Comparison of ENCODE assay signal across 1 cellular context in the genomic region with DNA sequence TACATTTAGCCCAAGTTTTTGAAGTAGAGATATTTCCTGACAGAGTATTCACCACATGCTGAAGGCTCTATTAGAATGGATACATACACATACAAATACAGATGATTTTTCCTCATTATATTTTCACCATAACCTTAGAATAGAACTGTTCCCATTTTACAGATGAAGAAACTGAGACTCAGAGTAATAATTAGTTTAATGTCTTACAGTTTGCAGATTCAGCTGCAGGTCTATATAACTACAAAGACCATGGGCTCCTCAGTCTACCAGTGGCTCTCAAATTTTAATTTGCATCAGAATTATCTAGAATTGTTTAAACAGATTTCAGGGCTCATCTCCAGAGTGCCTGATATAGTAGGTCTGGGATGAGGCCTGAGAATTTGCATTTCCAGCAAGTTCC.
TF ChIP-seq lines count a peak whose summit lies in the region.

No MANE protein-coding gene starts in this region.

TF ChIP-seq in K562, 482 proteins besides CTCF, POLR2A, EP300 and RAD21 (continued from another document):
- TF ChIP-seq, protein P1, sequence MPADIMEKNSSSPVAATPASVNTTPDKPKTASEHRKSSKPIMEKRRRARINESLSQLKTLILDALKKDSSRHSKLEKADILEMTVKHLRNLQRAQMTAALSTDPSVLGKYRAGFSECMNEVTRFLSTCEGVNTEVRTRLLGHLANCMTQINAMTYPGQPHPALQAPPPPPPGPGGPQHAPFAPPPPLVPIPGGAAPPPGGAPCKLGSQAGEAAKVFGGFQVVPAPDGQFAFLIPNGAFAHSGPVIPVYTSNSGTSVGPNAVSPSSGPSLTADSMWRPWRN (IDR thresholded peaks at IDR 0.05; ENCODE audit: low read depth): no peak
- TF ChIP-seq HNRNPL (IDR thresholded peaks at IDR 0.05; ENCODE audit: low read depth, low read length) (no peak), GTF2F1 (IDR thresholded peaks at IDR 0.05; ENCODE audit: low read depth, low read length) (no peak), ADNP (tag; IDR thresholded peaks at IDR 0.05) (peak; percentile 84), MTA2 (IDR thresholded peaks at IDR 0.05; ENCODE audit: low read depth) (no peak), FOS (IDR thresholded peaks at IDR 0.05; ENCODE audit: extremely low read depth, insufficient read length) (no peak), ZNF239 (CRISPR knock-in tag; IDR thresholded peaks at IDR 0.05) (no peak), HMG20B (CRISPR knock-in tag; IDR thresholded peaks at IDR 0.05) (no peak), ZBTB17 (CRISPR knock-in tag; IDR thresholded peaks at IDR 0.05) (no peak), TCFL5 (CRISPR knock-in tag; conservative IDR thresholded peaks at IDR 0.05) (no peak), BCOR (IDR thresholded peaks at IDR 0.05) (peak; percentile 92), HDAC2 (IDR thresholded peaks at IDR 0.05) (0 out of 2 replicates have a peak, but pooled peaks have one; percentile 45), ZNF431 (CRISPR knock-in tag; IDR thresholded peaks at IDR 0.05) (no peak), CBFB (CRISPR knock-in tag; IDR thresholded peaks at IDR 0.05) (no peak), FOXP1 (CRISPR knock-in tag; IDR thresholded peaks at IDR 0.05) (no peak), TCF7 (IDR thresholded peaks at IDR 0.05; ENCODE audit: borderline replicate concordance) (no peak), RCOR1 (IDR thresholded peaks at IDR 0.05; ENCODE audit: borderline replicate concordance in 1 of 2, low read depth in 2 of 2, low read length in 2 of 2) (peak in 1 of 2 experiments; percentile 33; a peak in 1 of 4 replicates), SMARCA5 (IDR thresholded peaks at IDR 0.05) (0 out of 2 replicates have a peak, but pooled peaks have one; percentile 68), GTF2A2 (tag; IDR thresholded peaks at IDR 0.05) (no peak), U2AF2 (optimal IDR thresholded peaks at IDR 0.05; ENCODE audit: low read depth, low read length) (no peak), CHD4 (IDR thresholded peaks at IDR 0.05; ENCODE audit: insufficient read depth, insufficient replicate concordance, low read depth, low read length, poor library complexity, severe bottlenecking) (peak; percentile 76), NFIX (CRISPR knock-in tag; IDR thresholded peaks at IDR 0.05; ENCODE audit: low read depth) (no peak), CBX3 (IDR thresholded peaks at IDR 0.05; ENCODE audit: borderline replicate concordance in 1 of 2, low read length in 2 of 2) (peak in 1 of 2 experiments; percentile 64; a peak in 1 of 3 replicates), ETV6 (IDR thresholded peaks at IDR 0.05; ENCODE audit: borderline replicate concordance in 1 of 2, low read depth in 2 of 2, low read length in 1 of 2) (no peak), ETV6 (CRISPR knock-in tag; IDR thresholded peaks at IDR 0.05; ENCODE audit: borderline replicate concordance) (no peak), ZNF778 (CRISPR knock-in tag; IDR thresholded peaks at IDR 0.05) (no peak)
- TF ChIP-seq, protein P2, sequence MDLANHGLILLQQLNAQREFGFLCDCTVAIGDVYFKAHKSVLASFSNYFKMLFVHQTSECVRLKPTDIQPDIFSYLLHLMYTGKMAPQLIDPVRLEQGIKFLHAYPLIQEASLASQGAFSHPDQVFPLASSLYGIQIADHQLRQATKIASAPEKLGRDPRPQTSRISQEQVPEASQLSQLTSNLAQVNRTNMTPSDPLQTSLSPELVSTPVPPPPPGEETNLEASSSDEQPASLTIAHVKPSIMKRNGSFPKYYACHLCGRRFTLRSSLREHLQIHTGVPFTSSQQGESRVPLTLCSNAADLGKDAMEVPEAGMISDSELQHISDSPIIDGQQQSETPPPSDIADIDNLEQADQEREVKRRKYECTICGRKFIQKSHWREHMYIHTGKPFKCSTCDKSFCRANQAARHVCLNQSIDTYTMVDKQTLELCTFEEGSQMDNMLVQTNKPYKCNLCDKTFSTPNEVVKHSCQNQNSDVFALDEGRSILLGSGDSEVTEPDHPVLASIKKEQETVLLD (IDR thresholded peaks at IDR 0.05): no peak
- TF ChIP-seq, protein P3, sequence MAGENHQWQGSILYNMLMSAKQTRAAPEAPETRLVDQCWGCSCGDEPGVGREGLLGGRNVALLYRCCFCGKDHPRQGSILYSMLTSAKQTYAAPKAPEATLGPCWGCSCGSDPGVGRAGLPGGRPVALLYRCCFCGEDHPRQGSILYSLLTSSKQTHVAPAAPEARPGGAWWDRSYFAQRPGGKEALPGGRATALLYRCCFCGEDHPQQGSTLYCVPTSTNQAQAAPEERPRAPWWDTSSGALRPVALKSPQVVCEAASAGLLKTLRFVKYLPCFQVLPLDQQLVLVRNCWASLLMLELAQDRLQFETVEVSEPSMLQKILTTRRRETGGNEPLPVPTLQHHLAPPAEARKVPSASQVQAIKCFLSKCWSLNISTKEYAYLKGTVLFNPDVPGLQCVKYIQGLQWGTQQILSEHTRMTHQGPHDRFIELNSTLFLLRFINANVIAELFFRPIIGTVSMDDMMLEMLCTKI (IDR thresholded peaks at IDR 0.05; ENCODE audit: partially characterized antibody): no peak
- TF ChIP-seq, protein P4, sequence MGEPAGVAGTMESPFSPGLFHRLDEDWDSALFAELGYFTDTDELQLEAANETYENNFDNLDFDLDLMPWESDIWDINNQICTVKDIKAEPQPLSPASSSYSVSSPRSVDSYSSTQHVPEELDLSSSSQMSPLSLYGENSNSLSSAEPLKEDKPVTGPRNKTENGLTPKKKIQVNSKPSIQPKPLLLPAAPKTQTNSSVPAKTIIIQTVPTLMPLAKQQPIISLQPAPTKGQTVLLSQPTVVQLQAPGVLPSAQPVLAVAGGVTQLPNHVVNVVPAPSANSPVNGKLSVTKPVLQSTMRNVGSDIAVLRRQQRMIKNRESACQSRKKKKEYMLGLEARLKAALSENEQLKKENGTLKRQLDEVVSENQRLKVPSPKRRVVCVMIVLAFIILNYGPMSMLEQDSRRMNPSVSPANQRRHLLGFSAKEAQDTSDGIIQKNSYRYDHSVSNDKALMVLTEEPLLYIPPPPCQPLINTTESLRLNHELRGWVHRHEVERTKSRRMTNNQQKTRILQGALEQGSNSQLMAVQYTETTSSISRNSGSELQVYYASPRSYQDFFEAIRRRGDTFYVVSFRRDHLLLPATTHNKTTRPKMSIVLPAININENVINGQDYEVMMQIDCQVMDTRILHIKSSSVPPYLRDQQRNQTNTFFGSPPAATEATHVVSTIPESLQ (CRISPR knock-in tag; IDR thresholded peaks at IDR 0.05): no peak
- TF ChIP-seq, protein P5, sequence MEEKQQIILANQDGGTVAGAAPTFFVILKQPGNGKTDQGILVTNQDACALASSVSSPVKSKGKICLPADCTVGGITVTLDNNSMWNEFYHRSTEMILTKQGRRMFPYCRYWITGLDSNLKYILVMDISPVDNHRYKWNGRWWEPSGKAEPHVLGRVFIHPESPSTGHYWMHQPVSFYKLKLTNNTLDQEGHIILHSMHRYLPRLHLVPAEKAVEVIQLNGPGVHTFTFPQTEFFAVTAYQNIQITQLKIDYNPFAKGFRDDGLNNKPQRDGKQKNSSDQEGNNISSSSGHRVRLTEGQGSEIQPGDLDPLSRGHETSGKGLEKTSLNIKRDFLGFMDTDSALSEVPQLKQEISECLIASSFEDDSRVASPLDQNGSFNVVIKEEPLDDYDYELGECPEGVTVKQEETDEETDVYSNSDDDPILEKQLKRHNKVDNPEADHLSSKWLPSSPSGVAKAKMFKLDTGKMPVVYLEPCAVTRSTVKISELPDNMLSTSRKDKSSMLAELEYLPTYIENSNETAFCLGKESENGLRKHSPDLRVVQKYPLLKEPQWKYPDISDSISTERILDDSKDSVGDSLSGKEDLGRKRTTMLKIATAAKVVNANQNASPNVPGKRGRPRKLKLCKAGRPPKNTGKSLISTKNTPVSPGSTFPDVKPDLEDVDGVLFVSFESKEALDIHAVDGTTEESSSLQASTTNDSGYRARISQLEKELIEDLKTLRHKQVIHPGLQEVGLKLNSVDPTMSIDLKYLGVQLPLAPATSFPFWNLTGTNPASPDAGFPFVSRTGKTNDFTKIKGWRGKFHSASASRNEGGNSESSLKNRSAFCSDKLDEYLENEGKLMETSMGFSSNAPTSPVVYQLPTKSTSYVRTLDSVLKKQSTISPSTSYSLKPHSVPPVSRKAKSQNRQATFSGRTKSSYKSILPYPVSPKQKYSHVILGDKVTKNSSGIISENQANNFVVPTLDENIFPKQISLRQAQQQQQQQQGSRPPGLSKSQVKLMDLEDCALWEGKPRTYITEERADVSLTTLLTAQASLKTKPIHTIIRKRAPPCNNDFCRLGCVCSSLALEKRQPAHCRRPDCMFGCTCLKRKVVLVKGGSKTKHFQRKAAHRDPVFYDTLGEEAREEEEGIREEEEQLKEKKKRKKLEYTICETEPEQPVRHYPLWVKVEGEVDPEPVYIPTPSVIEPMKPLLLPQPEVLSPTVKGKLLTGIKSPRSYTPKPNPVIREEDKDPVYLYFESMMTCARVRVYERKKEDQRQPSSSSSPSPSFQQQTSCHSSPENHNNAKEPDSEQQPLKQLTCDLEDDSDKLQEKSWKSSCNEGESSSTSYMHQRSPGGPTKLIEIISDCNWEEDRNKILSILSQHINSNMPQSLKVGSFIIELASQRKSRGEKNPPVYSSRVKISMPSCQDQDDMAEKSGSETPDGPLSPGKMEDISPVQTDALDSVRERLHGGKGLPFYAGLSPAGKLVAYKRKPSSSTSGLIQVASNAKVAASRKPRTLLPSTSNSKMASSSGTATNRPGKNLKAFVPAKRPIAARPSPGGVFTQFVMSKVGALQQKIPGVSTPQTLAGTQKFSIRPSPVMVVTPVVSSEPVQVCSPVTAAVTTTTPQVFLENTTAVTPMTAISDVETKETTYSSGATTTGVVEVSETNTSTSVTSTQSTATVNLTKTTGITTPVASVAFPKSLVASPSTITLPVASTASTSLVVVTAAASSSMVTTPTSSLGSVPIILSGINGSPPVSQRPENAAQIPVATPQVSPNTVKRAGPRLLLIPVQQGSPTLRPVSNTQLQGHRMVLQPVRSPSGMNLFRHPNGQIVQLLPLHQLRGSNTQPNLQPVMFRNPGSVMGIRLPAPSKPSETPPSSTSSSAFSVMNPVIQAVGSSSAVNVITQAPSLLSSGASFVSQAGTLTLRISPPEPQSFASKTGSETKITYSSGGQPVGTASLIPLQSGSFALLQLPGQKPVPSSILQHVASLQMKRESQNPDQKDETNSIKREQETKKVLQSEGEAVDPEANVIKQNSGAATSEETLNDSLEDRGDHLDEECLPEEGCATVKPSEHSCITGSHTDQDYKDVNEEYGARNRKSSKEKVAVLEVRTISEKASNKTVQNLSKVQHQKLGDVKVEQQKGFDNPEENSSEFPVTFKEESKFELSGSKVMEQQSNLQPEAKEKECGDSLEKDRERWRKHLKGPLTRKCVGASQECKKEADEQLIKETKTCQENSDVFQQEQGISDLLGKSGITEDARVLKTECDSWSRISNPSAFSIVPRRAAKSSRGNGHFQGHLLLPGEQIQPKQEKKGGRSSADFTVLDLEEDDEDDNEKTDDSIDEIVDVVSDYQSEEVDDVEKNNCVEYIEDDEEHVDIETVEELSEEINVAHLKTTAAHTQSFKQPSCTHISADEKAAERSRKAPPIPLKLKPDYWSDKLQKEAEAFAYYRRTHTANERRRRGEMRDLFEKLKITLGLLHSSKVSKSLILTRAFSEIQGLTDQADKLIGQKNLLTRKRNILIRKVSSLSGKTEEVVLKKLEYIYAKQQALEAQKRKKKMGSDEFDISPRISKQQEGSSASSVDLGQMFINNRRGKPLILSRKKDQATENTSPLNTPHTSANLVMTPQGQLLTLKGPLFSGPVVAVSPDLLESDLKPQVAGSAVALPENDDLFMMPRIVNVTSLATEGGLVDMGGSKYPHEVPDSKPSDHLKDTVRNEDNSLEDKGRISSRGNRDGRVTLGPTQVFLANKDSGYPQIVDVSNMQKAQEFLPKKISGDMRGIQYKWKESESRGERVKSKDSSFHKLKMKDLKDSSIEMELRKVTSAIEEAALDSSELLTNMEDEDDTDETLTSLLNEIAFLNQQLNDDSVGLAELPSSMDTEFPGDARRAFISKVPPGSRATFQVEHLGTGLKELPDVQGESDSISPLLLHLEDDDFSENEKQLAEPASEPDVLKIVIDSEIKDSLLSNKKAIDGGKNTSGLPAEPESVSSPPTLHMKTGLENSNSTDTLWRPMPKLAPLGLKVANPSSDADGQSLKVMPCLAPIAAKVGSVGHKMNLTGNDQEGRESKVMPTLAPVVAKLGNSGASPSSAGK (IDR thresholded peaks at IDR 0.05): no peak
- TF ChIP-seq, protein P6, sequence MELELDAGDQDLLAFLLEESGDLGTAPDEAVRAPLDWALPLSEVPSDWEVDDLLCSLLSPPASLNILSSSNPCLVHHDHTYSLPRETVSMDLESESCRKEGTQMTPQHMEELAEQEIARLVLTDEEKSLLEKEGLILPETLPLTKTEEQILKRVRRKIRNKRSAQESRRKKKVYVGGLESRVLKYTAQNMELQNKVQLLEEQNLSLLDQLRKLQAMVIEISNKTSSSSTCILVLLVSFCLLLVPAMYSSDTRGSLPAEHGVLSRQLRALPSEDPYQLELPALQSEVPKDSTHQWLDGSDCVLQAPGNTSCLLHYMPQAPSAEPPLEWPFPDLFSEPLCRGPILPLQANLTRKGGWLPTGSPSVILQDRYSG (tag; conservative IDR thresholded peaks at IDR 0.05; ENCODE audit: low read depth): no peak
- TF ChIP-seq, protein P7, sequence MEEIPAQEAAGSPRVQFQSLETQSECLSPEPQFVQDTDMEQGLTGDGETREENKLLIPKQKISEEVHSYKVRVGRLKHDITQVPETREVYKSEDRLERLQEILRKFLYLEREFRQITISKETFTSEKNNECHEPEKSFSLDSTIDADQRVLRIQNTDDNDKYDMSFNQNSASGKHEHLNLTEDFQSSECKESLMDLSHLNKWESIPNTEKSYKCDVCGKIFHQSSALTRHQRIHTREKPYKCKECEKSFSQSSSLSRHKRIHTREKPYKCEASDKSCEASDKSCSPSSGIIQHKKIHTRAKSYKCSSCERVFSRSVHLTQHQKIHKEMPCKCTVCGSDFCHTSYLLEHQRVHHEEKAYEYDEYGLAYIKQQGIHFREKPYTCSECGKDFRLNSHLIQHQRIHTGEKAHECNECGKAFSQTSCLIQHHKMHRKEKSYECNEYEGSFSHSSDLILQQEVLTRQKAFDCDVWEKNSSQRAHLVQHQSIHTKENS (CRISPR knock-in tag; IDR thresholded peaks at IDR 0.05): no peak
